ENCODE assay signal across 12 cellular contexts in the genomic region with DNA sequence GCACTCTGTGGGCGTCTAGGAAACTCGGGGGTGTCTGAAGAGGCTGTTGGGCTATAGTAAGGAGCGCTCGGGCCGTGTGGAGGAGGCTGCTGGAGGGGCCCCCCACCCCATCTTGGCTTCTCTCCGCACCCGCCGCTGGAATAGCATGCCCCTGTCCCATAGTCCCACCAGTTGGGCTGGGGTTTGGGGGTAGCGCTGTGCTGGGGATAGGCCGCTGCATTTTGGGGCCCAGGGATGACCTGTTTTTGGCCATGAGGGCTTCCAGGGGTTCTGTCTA. TPM values are rescaled to one million over a fixed set of nuclear protein-coding genes. Genes with fewer than 3 reads are reported as not detected.
DNase-seq lines count a peak whose midpoint lies in the region; ATAC-seq and TF ChIP-seq lines count a peak whose summit lies in the region.
"Had no signal": no experiment of that assay in that cellular context is flagged by ENCODE, and none has a peak within 500 bp of the region (broad histone marks: within the 10 kb centered on the region; RNA-seq: fewer than 3 reads in every experiment).

No MANE protein-coding gene starts in this region.

- H3K79me2 ChIP-seq in OCI-LY7 (ENCODE audit: insufficient read depth, low read depth, low read length) = no peaks in the 10 kb centered on the region

- no peaks in the 10 kb centered on the region for H3K36me3 Mint-ChIP-seq in CD4-positive, alpha-beta memory T cell

- H3K4me3 Mint-ChIP-seq in CD4-positive, alpha-beta memory T cell = peak overlapping the region; percentile 82 to 93 (median 86)

- H3K9me2 ChIP-seq in OCI-LY7 (ENCODE audit: insufficient read depth, low read length) = no peaks in the 10 kb centered on the region

- POLR2A ChIA-PET in CD4-positive, alpha-beta memory T cell (lab: Charles Lee; ENCODE audit: partially characterized antibody) = interaction anchor here (0.9 to 2.9 kb wide), 6 partner anchors 8 to 51 kb away, joined by 3 to 16 read pairs (median 6); a partner anchor contains a TSS
- POLR2A ChIA-PET in OCI-LY7 (lab: Charles Lee) = no interaction called here

- BruUV-seq in OCI-LY7 (replicated peaks; lab: Mats Ljungman, UMichigan) = no TSS peak

- H3K27me3 Mint-ChIP-seq in CD4-positive, alpha-beta memory T cell = peaks cover 11 to 27% of the 10 kb centered on the region in 2 donors

- H2AFZ ChIP-seq in OCI-LY7 (ENCODE audit: low read length) (no peak overlapping the region), neuron (ENCODE audit: low read depth, low read length) (peak overlapping the region; percentile 6)

- DNase-seq in CD4-positive, alpha-beta memory T cell = no peak
- no peak for DNase-seq in OCI-LY7 (ENCODE audit: low spot score)
- DNase-seq in effector memory CD4-positive, alpha-beta T cell = no peak
- DNase-seq in COLO829 (ENCODE audit: low spot score) = no peak
- DNase-seq in occipital lobe (lab: John Stamatoyannopoulos, UW) = no peak
- DNase-seq in GDM1 (lab: John Stamatoyannopoulos, UW) = no peak

- CTCF ChIA-PET in CD4-positive, alpha-beta memory T cell (lab: Charles Lee; ENCODE audit: partially characterized antibody) = interaction anchor here (0.8 to 2.4 kb wide), 5 partner anchors 17 to 54 kb away, joined by 3 to 10 read pairs (median 3); a partner anchor contains a TSS
- CTCF ChIA-PET in OCI-LY7 (lab: Charles Lee; ENCODE audit: unreplicated experiment) = interaction anchor here (0.7 kb wide), 1 partner anchor 91 kb away, joined by 4 read pairs; no protein-coding TSS in a partner anchor

- no peaks in the 10 kb centered on the region for H4K20me1 ChIP-seq in OCI-LY7 (ENCODE audit: insufficient read depth, low read length)

- no peaks in the 10 kb centered on the region for H3K9me3 ChIP-seq in CD4-positive, alpha-beta memory T cell (ENCODE audit: control insufficient read depth in 1 of 2, low read length in 2 of 2)
- H3K9me3 ChIP-seq in OCI-LY7 (ENCODE audit: low read length) (no peaks in the 10 kb centered on the region), neuron (ENCODE audit: low read length) (no peaks in the 10 kb centered on the region)
- no peaks in the 10 kb centered on the region for H3K9me3 ChIP-seq in effector memory CD4-positive, alpha-beta T cell (ENCODE audit: control insufficient read depth, low read length)
- H3K9me3 ChIP-seq: uterus had no signal

- peak overlapping the region; percentile 41 to 42 for H3K4me3 ChIP-seq in CD4-positive, alpha-beta memory T cell (ENCODE audit: low read length in 2 of 2)
- H3K4me3 ChIP-seq in OCI-LY7 (ENCODE audit: low read depth, low read length, poor library complexity, severe bottlenecking) = peak overlapping the region; percentile 62
- peak overlapping the region; percentile 50 for H3K4me3 ChIP-seq in effector memory CD4-positive, alpha-beta T cell (ENCODE audit: insufficient read depth, low read depth, low read length, poor library complexity, severe bottlenecking)
- peak overlapping the region; percentile 74 for H3K4me3 ChIP-seq in neuron (ENCODE audit: low read length)

- peaks cover 30% of the 10 kb centered on the region for H3K27me3 ChIP-seq in CD4-positive, alpha-beta memory T cell (ENCODE audit: insufficient read depth, low read length)
- peaks cover 42% of the 10 kb centered on the region for H3K27me3 ChIP-seq in effector memory CD4-positive, alpha-beta T cell (replicated peaks; ENCODE audit: control insufficient read depth, insufficient read depth, low read length, poor library complexity, severe bottlenecking)
- H3K27me3 ChIP-seq in neuron (ENCODE audit: insufficient read depth, low read length) = peaks cover 15% of the 10 kb centered on the region

- ATAC-seq in GM18502 (IDR thresholded peaks at IDR 0.05; ENCODE audit: poor library complexity, unreplicated experiment) = no peak

- no peak overlapping the region for H3K27ac ChIP-seq in CD4-positive, alpha-beta memory T cell (ENCODE audit: low read depth, low read length)
- no peak overlapping the region for H3K27ac ChIP-seq in OCI-LY7 (ENCODE audit: low read depth, low read length, poor library complexity, severe bottlenecking)
- H3K27ac ChIP-seq in effector memory CD4-positive, alpha-beta T cell (ENCODE audit: insufficient read depth, low read length, poor library complexity, severe bottlenecking) = no peak overlapping the region
- H3K27ac ChIP-seq: uterus had no signal

- H3K4me1 ChIP-seq in CD4-positive, alpha-beta memory T cell (ENCODE audit: insufficient read depth, low read length) = peaks cover 54% of the 10 kb centered on the region
- peaks cover 64% of the 10 kb centered on the region for H3K4me1 ChIP-seq in OCI-LY7 (ENCODE audit: insufficient read depth, low read length, poor library complexity, severe bottlenecking)
- H3K4me1 ChIP-seq in effector memory CD4-positive, alpha-beta T cell (ENCODE audit: control insufficient read depth, insufficient read depth, low read length, poor library complexity, severe bottlenecking) = peaks cover 50% of the 10 kb centered on the region
- H3K4me1 ChIP-seq in neuron (ENCODE audit: insufficient read depth, low read length) = peaks cover 63% of the 10 kb centered on the region

- peak overlapping the region in 6 of 7 donors; percentile 60 to 84 (median 72) for H3K27ac Mint-ChIP-seq in CD4-positive, alpha-beta memory T cell

- H3K4me2 ChIP-seq in OCI-LY7 (ENCODE audit: low read length) = peak overlapping the region; percentile 79

- TF ChIP-seq CTCF in OCI-LY7 (conservative IDR thresholded peaks at IDR 0.05; ENCODE audit: low read length) = no peak

- H3K36me3 ChIP-seq in CD4-positive, alpha-beta memory T cell (ENCODE audit: insufficient read depth, low read length) = no peaks in the 10 kb centered on the region
- no peaks in the 10 kb centered on the region for H3K36me3 ChIP-seq in OCI-LY7 (ENCODE audit: insufficient read depth, low read length)
- no peaks in the 10 kb centered on the region for H3K36me3 ChIP-seq in effector memory CD4-positive, alpha-beta T cell (ENCODE audit: control insufficient read depth, insufficient read depth, low read length)
- no peaks in the 10 kb centered on the region for H3K36me3 ChIP-seq in neuron (ENCODE audit: insufficient read depth, low read length)
- H3K36me3 ChIP-seq: uterus had no signal

- H3K4me1 Mint-ChIP-seq in CD4-positive, alpha-beta memory T cell = peaks cover 23 to 62% (median 40%) of the 10 kb centered on the region in 4 donors

- intact Hi-C loops in CD4-positive, alpha-beta memory T cell (cut with micrococcal nuclease) = no loop called here
- intact Hi-C loops in OCI-LY7 (cut with micrococcal nuclease; ENCODE audit: unreplicated experiment) = no loop called here

- H3K9me3 Mint-ChIP-seq in CD4-positive, alpha-beta memory T cell = no peaks in the 10 kb centered on the region

RNA-seq across cellular contexts. Expression of a gene that starts 0.5 kb away (rescaled TPM):
- 1 to 10 TPM; 2.0 to 4.3 TPM for total RNA-seq in CD4-positive, alpha-beta memory T cell
- 1 to 10 TPM in 1 of 2 donors, under 1 TPM in 1; 0.34 to 1.5 TPM for polyA plus RNA-seq in CD4-positive, alpha-beta memory T cell
- 5.7 and 6.7 TPM in 2 replicates for total RNA-seq in OCI-LY7 (2014; rRNA removed; shearing (Covaris generic))
- total RNA-seq in OCI-LY7 (2022) (4.8 and 10.8 TPM in 2 replicates), occipital lobe (7.6 TPM)

RNA-seq across cellular contexts. Expression of a gene that starts 15.6 kb away (rescaled TPM):
- 1 to 10 TPM; 6.0 to 8.5 TPM for total RNA-seq in CD4-positive, alpha-beta memory T cell
- 1 to 10 TPM; 2.5 to 3.5 TPM for polyA plus RNA-seq in CD4-positive, alpha-beta memory T cell
- total RNA-seq in OCI-LY7 (2014; rRNA removed; shearing (Covaris generic)) = 10.5 and 11.5 TPM in 2 replicates
- total RNA-seq in OCI-LY7 (2022) (9.0 and 10.1 TPM in 2 replicates), occipital lobe (0.62 TPM)

RNA-seq across cellular contexts. Expression of a gene that starts 28.0 kb away (rescaled TPM):
- 10 to 100 TPM; 33.6 to 39.8 TPM for total RNA-seq in CD4-positive, alpha-beta memory T cell
- 10 to 100 TPM; 14.8 to 18.2 TPM for polyA plus RNA-seq in CD4-positive, alpha-beta memory T cell
- 14.2 and 19.7 TPM in 2 replicates for total RNA-seq in OCI-LY7 (2014; rRNA removed; shearing (Covaris generic))
- total RNA-seq in OCI-LY7 (2022) (50.4 and 56.1 TPM in 2 replicates), occipital lobe (13.3 TPM)

RNA-seq across cellular contexts. Expression of a gene that starts 45.5 kb away (rescaled TPM):
- total RNA-seq in CD4-positive, alpha-beta memory T cell = under 1 TPM in 1 of 2 experiments, not detected in 1; 0.14 TPM
- polyA plus RNA-seq in CD4-positive, alpha-beta memory T cell = not detected
- not detected in 2 replicates for total RNA-seq in OCI-LY7 (2014; rRNA removed; shearing (Covaris generic))
- total RNA-seq in OCI-LY7 (2022) (not detected in 2 replicates), occipital lobe (not detected)
- total RNA-seq: activated CD8-positive, alpha-beta memory T cell treated with anti-CD3 and anti-CD28 coated beads for 36 hours; LHCN-M2; liver had no signal
- polyA plus RNA-seq: liver had no signal

RNA-seq across cellular contexts. Expression of a gene that starts 45.6 kb away (rescaled TPM):
- total RNA-seq in CD4-positive, alpha-beta memory T cell = 1 to 10 TPM; 4.0 to 4.1 TPM
- polyA plus RNA-seq in CD4-positive, alpha-beta memory T cell = not detected
- total RNA-seq in OCI-LY7 (2014; rRNA removed; shearing (Covaris generic)) = 0.85 and 1.7 TPM in 2 replicates
- total RNA-seq in OCI-LY7 (2022) = 2.0 and 3.9 TPM in 2 replicates
- total RNA-seq in occipital lobe = 0.16 TPM
